27 cellular contexts compared by ENCODE assay signal in the genomic region with DNA sequence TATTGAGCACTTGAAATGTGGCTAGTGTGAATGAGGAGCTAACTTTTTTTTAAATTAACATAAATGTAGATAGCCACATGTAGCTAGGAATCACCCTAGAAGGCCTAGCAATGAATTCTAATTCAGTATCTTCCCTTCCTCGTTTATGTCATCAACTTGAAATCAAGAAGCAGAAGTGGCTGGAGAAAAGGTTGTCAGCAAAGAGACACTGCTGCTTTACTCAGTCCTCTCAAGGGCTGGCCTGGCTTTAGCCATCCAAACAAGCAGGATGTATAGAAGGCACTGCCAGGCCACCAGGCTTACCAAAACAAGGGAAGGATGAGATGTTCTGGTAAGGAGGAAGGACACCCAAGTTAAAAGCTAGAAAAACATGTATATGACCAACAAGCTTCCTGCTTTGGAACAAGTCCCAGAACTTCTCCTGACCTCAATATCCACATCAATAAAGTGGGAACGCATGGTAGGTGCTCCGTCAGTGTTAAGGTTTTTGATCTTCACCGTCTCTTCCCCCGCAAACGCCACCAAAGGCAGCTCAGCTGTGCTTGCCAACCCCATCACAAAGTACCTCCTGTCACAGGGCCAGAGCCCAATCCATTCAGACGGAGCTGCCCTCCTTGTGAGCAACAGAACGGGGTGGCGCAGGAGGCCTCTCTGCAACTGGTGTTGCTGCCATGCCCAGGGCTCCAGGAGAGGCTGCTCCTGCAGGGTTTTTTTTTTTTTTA.
DNase-seq lines count a peak whose midpoint lies in the region; ATAC-seq and TF ChIP-seq lines count a peak whose summit lies in the region.
"Had no signal": no experiment of that assay in that cellular context is flagged by ENCODE, and none has a peak within 500 bp of the region (broad histone marks: within the 10 kb centered on the region; RNA-seq: fewer than 3 reads in every experiment).

No MANE protein-coding gene starts in this region.

- H3K9ac ChIP-seq in BLaER1 treated with 17β-estradiol and CSF1 and Interleukin-3, amounts not matched to agents 10 nM and 100 nM, result no peak overlapping the region
- H3K9ac ChIP-seq: SK-N-SH had no signal

- peaks cover 17% of the 10 kb centered on the region for H3K4me1 Mint-ChIP-seq in dendritic cell treated with granulocyte-macrophage colony-stimulating factor and Interleukin-4, amounts not matched to agents 40 ng/mL and 50 ng/mL, for 4 days (ENCODE audit: low read depth)
- no peaks in the 10 kb centered on the region for H3K4me1 Mint-ChIP-seq in T-helper 2 cell treated with Interferon-gamma antibody and Interleukin-4, amounts not matched to agents 5 μg/mL and 100 μg/mL, for 36 hours (ENCODE audit: low read depth)
- H3K4me1 Mint-ChIP-seq: brain; CD4-positive, alpha-beta memory T cell had no signal

- TF ChIP-seq POLR2A in NB4 (IDR thresholded peaks at IDR 0.05; ENCODE audit: extremely low read depth, insufficient read length), result no peak

- no peak overlapping the region for H3K27ac ChIP-seq in BLaER1 treated with 17β-estradiol and CSF1 and Interleukin-3, amounts not matched to agents 10 nM and 100 nM
- H3K27ac ChIP-seq: gastroesophageal sphincter, vagina had no signal

- H4K20me1 ChIP-seq in BLaER1 treated with 17β-estradiol and CSF1 and Interleukin-3, amounts not matched to agents 10 nM and 100 nM, result no peaks in the 10 kb centered on the region

- no peak for ATAC-seq in HG03095 (IDR thresholded peaks at IDR 0.05; ENCODE audit: unreplicated experiment)
- ATAC-seq: gastroesophageal sphincter, left colon, sciatic nerve had no signal

- no peaks in the 10 kb centered on the region for H3K36me3 ChIP-seq in BLaER1 treated with 17β-estradiol and CSF1 and Interleukin-3, amounts not matched to agents 10 nM and 100 nM
- H3K36me3 ChIP-seq: gastroesophageal sphincter, thyroid gland, vagina had no signal

- H3K36me3 Mint-ChIP-seq in dendritic cell treated with granulocyte-macrophage colony-stimulating factor and Interleukin-4, amounts not matched to agents 40 ng/mL and 50 ng/mL, for 4 days (ENCODE audit: low read depth), result no peaks in the 10 kb centered on the region
- H3K36me3 Mint-ChIP-seq in T-helper 2 cell treated with Interferon-gamma antibody and Interleukin-4, amounts not matched to agents 5 μg/mL and 100 μg/mL, for 36 hours (ENCODE audit: low read depth), result no peaks in the 10 kb centered on the region
- H3K36me3 Mint-ChIP-seq: activated CD4-positive, alpha-beta memory T cell treated with anti-CD3 and anti-CD28 coated beads for 36 hours; brain; CD4-positive, alpha-beta memory T cell had no signal

- H3K4me2 ChIP-seq in BLaER1 treated with 17β-estradiol and CSF1 and Interleukin-3, amounts not matched to agents 10 nM and 100 nM, result peak overlapping the region in 6 of 11 experiments; percentile 13 to 41 (median 26); a peak in 9 of 22 replicates
- H3K4me2 ChIP-seq: SK-N-SH had no signal

- H3K27ac Mint-ChIP-seq in dendritic cell treated with granulocyte-macrophage colony-stimulating factor and Interleukin-4, amounts not matched to agents 40 ng/mL and 50 ng/mL, for 4 days, result peak overlapping the region; percentile 26
- H3K27ac Mint-ChIP-seq in T-helper 2 cell treated with Interferon-gamma antibody and Interleukin-4, amounts not matched to agents 5 μg/mL and 100 μg/mL, for 36 hours, result no peak overlapping the region
- H3K27ac Mint-ChIP-seq: activated CD4-positive, alpha-beta memory T cell treated with anti-CD3 and anti-CD28 coated beads for 36 hours; activated T-helper 2 cell treated with anti-CD3 and anti-CD28 coated beads, Interferon-gamma antibody, Interleukin-2, Interleukin-4, amounts not matched to agents 10 μg/mL and 5 μg/mL and 100 μg/mL, durations not matched to agents 14 hours and 24 hours and 36 hours; brain; CD4-positive, alpha-beta memory T cell; progenitor cell of endocrine pancreas; stimulated activated naive CD8-positive, alpha-beta T cell treated with anti-CD3 and anti-CD28 coated beads, Interleukin-15, Interleukin-2, amounts not matched to agents 100 ng/mL and 50 ng/mL, for 24 hours had no signal

- no peak for TF ChIP-seq CTCF in NB4 (IDR thresholded peaks at IDR 0.05; ENCODE audit: low read depth, low read length)

- no peaks in the 10 kb centered on the region for H3K9me3 ChIP-seq in BLaER1 treated with 17β-estradiol and CSF1 and Interleukin-3, amounts not matched to agents 10 nM and 100 nM (replicated peaks in 1 of 11)
- H3K9me3 ChIP-seq: gastroesophageal sphincter, SK-N-SH, thyroid gland, vagina had no signal

- H3K9me3 Mint-ChIP-seq in dendritic cell treated with granulocyte-macrophage colony-stimulating factor and Interleukin-4, amounts not matched to agents 40 ng/mL and 50 ng/mL, for 4 days, result no peaks in the 10 kb centered on the region
- no peaks in the 10 kb centered on the region for H3K9me3 Mint-ChIP-seq in T-helper 2 cell treated with Interferon-gamma antibody and Interleukin-4, amounts not matched to agents 5 μg/mL and 100 μg/mL, for 36 hours
- H3K9me3 Mint-ChIP-seq: activated CD4-positive, alpha-beta memory T cell treated with anti-CD3 and anti-CD28 coated beads for 36 hours; activated T-helper 2 cell treated with anti-CD3 and anti-CD28 coated beads, Interferon-gamma antibody, Interleukin-2, Interleukin-4, amounts not matched to agents 10 μg/mL and 5 μg/mL and 100 μg/mL, durations not matched to agents 14 hours and 24 hours and 36 hours; brain; stimulated activated naive CD8-positive, alpha-beta T cell treated with anti-CD3 and anti-CD28 coated beads, Interleukin-15, Interleukin-2, amounts not matched to agents 100 ng/mL and 50 ng/mL, for 24 hours had no signal

- peaks cover 0 to 26% (median 16%) of the 10 kb centered on the region in 10 experiments; a peak in 15 of 20 replicates for H3K4me1 ChIP-seq in BLaER1 treated with 17β-estradiol and CSF1 and Interleukin-3, amounts not matched to agents 10 nM and 100 nM
- H3K4me1 ChIP-seq: vagina had no signal

- no peak overlapping the region for H3K4me3 Mint-ChIP-seq in dendritic cell treated with granulocyte-macrophage colony-stimulating factor and Interleukin-4, amounts not matched to agents 40 ng/mL and 50 ng/mL, for 4 days
- H3K4me3 Mint-ChIP-seq in T-helper 2 cell treated with Interferon-gamma antibody and Interleukin-4, amounts not matched to agents 5 μg/mL and 100 μg/mL, for 36 hours, result no peak overlapping the region
- H3K4me3 Mint-ChIP-seq: activated CD4-positive, alpha-beta memory T cell treated with anti-CD3 and anti-CD28 coated beads for 36 hours; brain; CD4-positive, alpha-beta memory T cell; stimulated activated naive CD8-positive, alpha-beta T cell treated with anti-CD3 and anti-CD28 coated beads, Interleukin-15, Interleukin-2, amounts not matched to agents 100 ng/mL and 50 ng/mL, for 24 hours had no signal

- no peak overlapping the region for H3K4me3 ChIP-seq in BLaER1 treated with 17β-estradiol and CSF1 and Interleukin-3, amounts not matched to agents 10 nM and 100 nM
- no peak overlapping the region for H3K4me3 ChIP-seq in NB4 (ENCODE audit: low read depth, low read length)
- H3K4me3 ChIP-seq: gastroesophageal sphincter, thyroid gland, vagina had no signal

- 0 out of 22 replicates have a peak, but pooled peaks cover 0 to 3% (median 0%) of the 10 kb centered on the region in 11 experiments for H3K27me3 ChIP-seq in BLaER1 treated with 17β-estradiol and CSF1 and Interleukin-3, amounts not matched to agents 10 nM and 100 nM
- H3K27me3 ChIP-seq: gastroesophageal sphincter, thyroid gland, vagina had no signal

- intact Hi-C loops in dendritic cell treated with granulocyte-macrophage colony-stimulating factor and Interleukin-4, amounts not matched to agents 40 ng/mL and 50 ng/mL, for 4 days (cut with micrococcal nuclease), result no loop called here

- peak; percentile 25 for DNase-seq in Ammon's horn (ENCODE audit: low spot score)
- peak; percentile 12 for DNase-seq in NB4 (ENCODE audit: low read depth)
- DNase-seq in T-helper 2 cell treated with Interferon-gamma antibody and Interleukin-4, amounts not matched to agents 5 μg/mL and 100 μg/mL, for 36 hours (ENCODE audit: low spot score), result no peak
- no peak for DNase-seq in NCI-H1417 treated with DMSO at 0.1 percent for 48 hours (lab: John Stamatoyannopoulos, UW)
- DNase-seq in activated T-cell treated with anti-CD3 and anti-CD28 coated beads for 4 hours, result no peak
- DNase-seq: activated CD4-positive, alpha-beta memory T cell treated with anti-CD3 and anti-CD28 coated beads for 36 hours; CD4-positive, alpha-beta memory T cell; cerebellar nuclear complex; EL; GOT3; hippocampal formation; left colon; NCI-H1105 treated with DMSO at 0.1 percent for 48 hours; NCI-H345; NCI-H748 treated with DMSO at 0.1 percent for 48 hours; SK-N-SH had no signal

- no peaks in the 10 kb centered on the region for H3K27me3 Mint-ChIP-seq in dendritic cell treated with granulocyte-macrophage colony-stimulating factor and Interleukin-4, amounts not matched to agents 40 ng/mL and 50 ng/mL, for 4 days
- no peaks in the 10 kb centered on the region for H3K27me3 Mint-ChIP-seq in T-helper 2 cell treated with Interferon-gamma antibody and Interleukin-4, amounts not matched to agents 5 μg/mL and 100 μg/mL, for 36 hours (ENCODE audit: low read depth)
- H3K27me3 Mint-ChIP-seq: activated CD4-positive, alpha-beta memory T cell treated with anti-CD3 and anti-CD28 coated beads for 36 hours; stimulated activated naive CD8-positive, alpha-beta T cell treated with anti-CD3 and anti-CD28 coated beads, Interleukin-15, Interleukin-2, amounts not matched to agents 100 ng/mL and 50 ng/mL, for 24 hours had no signal

Comparison
In these comparisons a context has a peak if more than half of its experiments do, and no peak if none do; other contexts are left out.
1. DNase-seq: peak in Ammon's horn (single experiment) and NB4 (single experiment); none in T-helper 2 cell treated with Interferon-gamma antibody and Interleukin-4, amounts not matched to agents 5 μg/mL and 100 μg/mL, for 36 hours (single experiment), NCI-H1417 treated with DMSO at 0.1 percent for 48 hours (single experiment) and activated T-cell treated with anti-CD3 and anti-CD28 coated beads for 4 hours (single experiment).